Comparison of ENCODE assay signal across 1 cellular context in the genomic region with DNA sequence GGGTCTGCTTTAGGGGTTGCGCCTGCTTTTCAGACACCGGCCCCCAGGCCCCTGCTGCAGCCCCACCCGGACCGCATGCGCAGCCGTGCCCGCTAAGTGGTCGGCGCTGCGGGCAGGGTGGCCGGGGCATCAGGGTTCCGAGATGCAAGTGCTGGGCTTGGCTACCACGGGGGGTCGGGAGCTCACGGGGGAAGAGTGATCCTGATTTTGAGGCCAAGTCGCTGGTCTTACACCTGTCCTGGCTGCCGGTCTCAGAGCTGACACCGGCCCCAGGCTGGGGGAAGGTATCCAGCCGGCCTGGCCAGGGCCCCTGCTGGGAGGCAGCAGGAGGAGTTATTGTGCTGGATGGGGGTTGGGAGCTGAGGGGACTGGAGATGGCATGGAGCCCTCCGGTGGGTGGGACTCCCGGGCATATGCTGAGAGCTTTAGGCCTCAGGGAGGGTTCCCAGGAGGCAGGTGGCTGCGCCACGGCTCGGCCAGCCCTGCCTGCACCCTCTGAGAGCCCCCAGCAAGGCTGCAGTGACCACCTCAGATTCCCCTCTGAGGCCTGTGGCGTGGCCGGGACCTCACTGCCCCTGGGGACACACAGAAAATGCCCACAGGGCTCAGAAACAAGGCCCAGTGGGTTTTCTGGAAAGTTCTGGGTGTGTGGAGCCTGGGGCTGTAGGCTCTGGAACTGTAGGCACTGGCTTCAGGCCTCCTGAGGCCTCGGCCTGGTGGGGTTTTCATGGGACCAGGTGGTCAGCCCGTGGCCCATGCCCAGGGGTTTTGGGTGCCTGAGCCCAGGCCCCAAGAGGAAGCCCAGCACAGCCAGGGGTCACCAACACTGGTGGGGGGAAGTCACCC.
TF ChIP-seq lines count a peak whose summit lies in the region.

No MANE protein-coding gene starts in this region.

TF ChIP-seq in GM23338, 12 proteins besides CTCF, POLR2A, EP300 and RAD21 (continued from another document):
- TF ChIP-seq CREB1 (CRISPR knock-in tag; IDR thresholded peaks at IDR 0.05; ENCODE audit: low read depth): no peak
- TF ChIP-seq EZH2 (IDR thresholded peaks at IDR 0.05; ENCODE audit: low read depth, unreplicated experiment): no peak
- TF ChIP-seq ZNF114 (CRISPR knock-in tag; IDR thresholded peaks at IDR 0.05): no peak
- TF ChIP-seq ZNF331 (CRISPR knock-in tag; IDR thresholded peaks at IDR 0.05; ENCODE audit: low read depth): no peak
- no peak for TF ChIP-seq JUNB (IDR thresholded peaks at IDR 0.05; ENCODE audit: unreplicated experiment)
